ENCODE assay signal across 1 cellular context in the genomic region with DNA sequence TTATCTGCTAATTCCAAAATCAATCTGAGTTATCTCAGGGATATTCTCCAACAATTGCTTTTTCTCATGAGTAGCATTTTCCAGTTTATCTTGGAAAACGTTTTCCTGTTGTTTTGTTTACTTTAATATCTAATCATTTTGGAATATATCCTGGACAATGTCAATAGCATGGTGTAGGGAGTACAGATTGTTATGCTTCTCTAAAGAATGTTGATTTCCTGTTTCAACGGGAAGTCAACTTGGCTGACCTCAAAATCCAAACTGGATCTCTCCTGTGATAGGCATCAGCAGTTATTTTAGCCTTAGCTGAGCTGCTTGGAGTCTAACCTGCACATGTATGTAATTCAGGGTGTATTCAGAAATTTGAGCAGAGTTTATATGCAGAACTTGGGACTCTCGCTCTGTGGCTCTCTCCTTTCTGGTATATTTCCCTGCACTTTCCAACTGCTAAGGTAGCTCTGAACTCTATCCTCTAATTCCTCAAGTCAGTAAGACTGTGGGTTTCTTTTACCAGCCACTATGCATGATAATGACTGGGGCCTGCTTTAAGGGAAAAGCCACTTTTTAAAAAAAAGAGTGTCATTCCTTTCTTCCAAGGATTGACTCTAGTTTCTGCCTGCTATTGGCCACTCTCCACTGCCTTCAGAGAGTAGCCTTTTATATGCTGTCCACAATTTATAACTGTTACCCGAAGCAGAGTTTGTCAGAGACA.
TF ChIP-seq lines count a peak whose summit lies in the region.

No MANE protein-coding gene starts in this region.

TF ChIP-seq in WTC11, 78 proteins besides CTCF, POLR2A, EP300 and RAD21 (continued from another document):
- TF ChIP-seq, protein P1, sequence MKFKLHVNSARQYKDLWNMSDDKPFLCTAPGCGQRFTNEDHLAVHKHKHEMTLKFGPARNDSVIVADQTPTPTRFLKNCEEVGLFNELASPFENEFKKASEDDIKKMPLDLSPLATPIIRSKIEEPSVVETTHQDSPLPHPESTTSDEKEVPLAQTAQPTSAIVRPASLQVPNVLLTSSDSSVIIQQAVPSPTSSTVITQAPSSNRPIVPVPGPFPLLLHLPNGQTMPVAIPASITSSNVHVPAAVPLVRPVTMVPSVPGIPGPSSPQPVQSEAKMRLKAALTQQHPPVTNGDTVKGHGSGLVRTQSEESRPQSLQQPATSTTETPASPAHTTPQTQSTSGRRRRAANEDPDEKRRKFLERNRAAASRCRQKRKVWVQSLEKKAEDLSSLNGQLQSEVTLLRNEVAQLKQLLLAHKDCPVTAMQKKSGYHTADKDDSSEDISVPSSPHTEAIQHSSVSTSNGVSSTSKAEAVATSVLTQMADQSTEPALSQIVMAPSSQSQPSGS (CRISPR knock-in tag; IDR thresholded peaks at IDR 0.05; ENCODE audit: borderline replicate concordance, low read depth) = no peak
